Comparison of ENCODE assay signal across 21 cellular contexts in the genomic region with DNA sequence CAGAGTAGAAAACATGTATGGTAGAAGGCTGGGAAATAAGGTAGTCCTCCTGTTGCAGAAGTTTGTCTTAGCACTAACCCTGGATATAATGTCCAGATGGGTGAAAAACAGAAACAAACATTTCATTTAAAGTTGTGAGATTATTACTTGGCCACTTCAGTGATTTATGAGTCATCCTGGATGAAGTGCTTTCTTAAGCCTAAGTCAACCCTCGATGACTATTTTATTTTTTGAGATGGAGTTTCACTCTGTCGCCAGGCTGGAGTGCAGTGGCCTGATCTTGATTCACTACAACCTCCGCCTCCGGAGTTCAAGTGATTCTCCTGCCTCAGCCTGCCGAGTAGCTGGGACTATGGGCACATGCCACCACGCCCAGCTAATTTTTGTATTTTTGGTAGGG. TPM values are rescaled to one million over a fixed set of nuclear protein-coding genes. Genes with fewer than 3 reads are reported as not detected.
DNase-seq lines count a peak whose midpoint lies in the region; ATAC-seq and TF ChIP-seq lines count a peak whose summit lies in the region.
"Had no signal": no experiment of that assay in that cellular context is flagged by ENCODE, and none has a peak within 500 bp of the region (broad histone marks: within the 10 kb centered on the region; RNA-seq: fewer than 3 reads in every experiment).

No MANE protein-coding gene starts in this region.

- H3K4me1 ChIP-seq in HEK293 (ENCODE audit: control insufficient read depth, insufficient read depth, low read length) = peaks cover 16% of the 10 kb centered on the region

- peaks cover 94% of the 10 kb centered on the region for H3K36me3 Mint-ChIP-seq in activated T-helper 17 cell treated with anti-CD3 and anti-CD28 coated beads, Interleukin-2, amount 50 U/mL, for 72 hours (ENCODE audit: low read depth)

- DNase-seq in fibroblast of peridontal ligament (ENCODE audit: extremely low read depth) (peak; percentile 68), stromal cell of bone marrow (ENCODE audit: low read depth) (peak; percentile 45)
- DNase-seq: activated CD4-positive, alpha-beta T cell treated with anti-CD3 and anti-CD28 coated beads, Interleukin-2, amount 50 U/mL, for 1 hour; DMS79 treated with DMSO at 0.1 percent for 48 hours; esophagus squamous epithelium; heart right ventricle; islet precursor cell; mesendoderm; natural killer cell; NCI-H2029 treated with DMSO at 0.1 percent for 48 hours; NCI-H446 treated with DMSO at 0.1 percent for 48 hours; stimulated activated CD8-positive, alpha-beta memory T cell treated with anti-CD3 and anti-CD28 coated beads, Interleukin-4, amount 100 ng/mL, for 48 hours; SW 1271 had no signal

- H3K27ac ChIP-seq in HEK293 (ENCODE audit: extremely low read depth, low read depth, low read length) = 0 out of 2 replicates have a peak overlapping the region, but pooled peaks have one; percentile 14
- H3K27ac ChIP-seq: heart right ventricle had no signal

- H3K27ac Mint-ChIP-seq in activated T-helper 17 cell treated with anti-CD3 and anti-CD28 coated beads, Interleukin-2, amount 50 U/mL, for 72 hours = peak overlapping the region; percentile 25
- H3K27ac Mint-ChIP-seq: natural killer cell had no signal

- ATAC-seq in activated T-helper 17 cell treated with anti-CD3 and anti-CD28 coated beads, Interleukin-2, amount 50 U/mL, for 72 hours (replicated peaks) = no peak
- no peak for ATAC-seq in HG02759 (IDR thresholded peaks at IDR 0.05; ENCODE audit: unreplicated experiment)
- ATAC-seq in HG02610 (IDR thresholded peaks at IDR 0.05; ENCODE audit: unreplicated experiment) = no peak
- no peak for ATAC-seq in GM19455 (IDR thresholded peaks at IDR 0.05; ENCODE audit: unreplicated experiment)
- ATAC-seq: activated naive CD4-positive, alpha-beta T cell treated with anti-CD3 and anti-CD28 coated beads, Interleukin-2, amount 50 U/mL, for 72 hours; heart right ventricle; natural killer cell had no signal

- H3K9me3 ChIP-seq in HEK293 (ENCODE audit: control insufficient read depth, insufficient read depth, low read depth, low read length) = no peaks in the 10 kb centered on the region
- H3K9me3 ChIP-seq: esophagus squamous epithelium, heart right ventricle had no signal

- TF ChIP-seq CTCF in HEK293 (tag by site-specific recombination; IDR thresholded peaks at IDR 0.05) = no peak

- no peak overlapping the region for H3K4me3 ChIP-seq in HEK293 (ENCODE audit: low read depth, low read length)
- H3K4me3 ChIP-seq: esophagus squamous epithelium, heart right ventricle had no signal

- H3K27me3 Mint-ChIP-seq in activated T-helper 17 cell treated with anti-CD3 and anti-CD28 coated beads, Interleukin-2, amount 50 U/mL, for 72 hours = no peaks in the 10 kb centered on the region

- H3K36me3 ChIP-seq in HEK293 (ENCODE audit: control insufficient read depth in 2 of 2, insufficient read depth in 1 of 2, low read length in 2 of 2) = peaks cover 68 to 83% of the 10 kb centered on the region in 2 experiments

- no peaks in the 10 kb centered on the region for H3K9me3 Mint-ChIP-seq in activated T-helper 17 cell treated with anti-CD3 and anti-CD28 coated beads, Interleukin-2, amount 50 U/mL, for 72 hours
- H3K9me3 Mint-ChIP-seq: activated naive CD4-positive, alpha-beta T cell treated with anti-CD3 and anti-CD28 coated beads, Interleukin-2, amount 50 U/mL, for 72 hours; natural killer cell had no signal

- CTCF ChIA-PET in HEK293 (lab: Yijun Ruan, JAX) = interaction anchor here (3.5 to 7.6 kb wide), 2 partner anchors 16 to 31 kb away, joined by 19 to 64 read pairs; no protein-coding TSS in a partner anchor

- H3K4me1 Mint-ChIP-seq in activated T-helper 17 cell treated with anti-CD3 and anti-CD28 coated beads, Interleukin-2, amount 50 U/mL, for 72 hours = no peaks in the 10 kb centered on the region

- POLR2A ChIA-PET in HEK293 (lab: Yijun Ruan, JAX) = interaction anchor here (1.8 kb wide), 1 partner anchor 10 kb away, joined by 7 read pairs; the partner anchor contains the start of gene DLST

- no peak overlapping the region for H3K4me3 Mint-ChIP-seq in activated T-helper 17 cell treated with anti-CD3 and anti-CD28 coated beads, Interleukin-2, amount 50 U/mL, for 72 hours
- H3K4me3 Mint-ChIP-seq: natural killer cell had no signal

TF ChIP-seq in HEK293, 187 proteins besides CTCF, POLR2A, EP300 and RAD21:
- TF ChIP-seq ZNF677 (tag by site-specific recombination; IDR thresholded peaks at IDR 0.05) = no peak
TF ChIP-seq in HEK293: peak in this region for 0.

RNA-seq across cellular contexts. Expression of gene DLST, which starts 10.2 kb away (rescaled TPM):
- 100 to 1,000 TPM; 102 to 132 TPM for total RNA-seq in activated T-helper 17 cell treated with anti-CD3 and anti-CD28 coated beads, Interleukin-2, amount 50 U/mL, for 72 hours

RNA-seq across cellular contexts. Expression of gene PROX2, which starts 15.9 kb away (rescaled TPM):
- total RNA-seq in activated T-helper 17 cell treated with anti-CD3 and anti-CD28 coated beads, Interleukin-2, amount 50 U/mL, for 72 hours = under 1 TPM; 0.71 TPM
- total RNA-seq: esophagus squamous epithelium, heart right ventricle, posterior vena cava, temporal lobe had no signal

RNA-seq across cellular contexts. Expression of gene RPS6KL1, which starts 31.2 kb away (rescaled TPM):
- 1 to 10 TPM in 1 of 2 donors, under 1 TPM in 1; 0.79 to 3.2 TPM for total RNA-seq in activated T-helper 17 cell treated with anti-CD3 and anti-CD28 coated beads, Interleukin-2, amount 50 U/mL, for 72 hours
